ENCODE assay signal across 13 cellular contexts in the genomic region with DNA sequence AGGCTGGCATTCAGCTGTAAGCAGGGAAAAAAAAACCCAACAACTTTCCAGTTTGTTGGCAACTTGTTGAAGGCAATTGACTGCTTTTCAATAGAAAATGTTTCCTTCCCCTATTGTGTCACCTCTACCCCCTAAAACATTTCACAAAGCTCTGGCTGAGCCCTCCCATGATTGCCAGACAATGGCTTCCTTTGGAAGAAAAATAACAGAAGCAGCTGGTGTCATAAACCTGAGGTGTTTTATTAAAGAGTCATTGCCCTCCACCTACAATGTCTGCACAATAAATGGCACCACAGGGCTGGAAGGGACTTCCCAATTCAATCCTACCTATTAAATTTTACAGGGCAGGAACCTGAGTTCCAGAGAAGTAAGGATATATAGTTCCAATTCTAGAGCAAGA. TPM values are rescaled to one million over a fixed set of nuclear protein-coding genes. Genes with fewer than 3 reads are reported as not detected.
DNase-seq lines count a peak whose midpoint lies in the region; ATAC-seq lines count a peak whose summit lies in the region.
"Had no signal": no experiment of that assay in that cellular context is flagged by ENCODE, and none has a peak within 500 bp of the region (broad histone marks: within the 10 kb centered on the region; RNA-seq: fewer than 3 reads in every experiment).

No MANE protein-coding gene starts in this region.

- H3K27me3 Mint-ChIP-seq in naive thymus-derived CD8-positive, alpha-beta T cell = no peaks in the 10 kb centered on the region
- H3K27me3 Mint-ChIP-seq: activated CD8-positive, alpha-beta T cell treated with anti-CD3 and anti-CD28 coated beads for 36 hours had no signal

- DNase-seq in NCI-H1417 (lab: John Stamatoyannopoulos, UW) (peak in 2 of 3 experiments; percentile 27 to 75), NCI-H1417 treated with DMSO at 0.1 percent for 48 hours (lab: John Stamatoyannopoulos, UW) (no peak), NCI-H1092 (lab: John Stamatoyannopoulos, UW) (peak; percentile 34), NCI-H774 (lab: John Stamatoyannopoulos, UW) (peak; percentile 52), SHP77 treated with DMSO at 0.1 percent for 48 hours (lab: John Stamatoyannopoulos, UW) (no peak)
- no peak for DNase-seq in naive thymus-derived CD8-positive, alpha-beta T cell
- DNase-seq: activated CD8-positive, alpha-beta T cell treated with anti-CD3 and anti-CD28 coated beads for 36 hours; gastrocnemius medialis; NCI-H226; Peyer's patch; SW 1271 had no signal

- peaks cover 0 to 4% (median 0%) of the 10 kb centered on the region in 3 donors for H3K36me3 Mint-ChIP-seq in naive thymus-derived CD8-positive, alpha-beta T cell

- H3K9me3 Mint-ChIP-seq in naive thymus-derived CD8-positive, alpha-beta T cell = no peaks in the 10 kb centered on the region

- peak overlapping the region in 7 of 10 donors; percentile 24 to 84 (median 41) for H3K27ac Mint-ChIP-seq in naive thymus-derived CD8-positive, alpha-beta T cell
- H3K27ac Mint-ChIP-seq: activated CD8-positive, alpha-beta T cell treated with anti-CD3 and anti-CD28 coated beads for 36 hours had no signal

- peaks cover 23 to 62% (median 53%) of the 10 kb centered on the region in 4 donors for H3K4me1 Mint-ChIP-seq in naive thymus-derived CD8-positive, alpha-beta T cell

- no peak for ATAC-seq in naive thymus-derived CD8-positive, alpha-beta T cell
- no peak for ATAC-seq in HG02973 (IDR thresholded peaks at IDR 0.05; ENCODE audit: unreplicated experiment)
- no peak for ATAC-seq in HG03571 (IDR thresholded peaks at IDR 0.05; ENCODE audit: unreplicated experiment)
- ATAC-seq: activated CD8-positive, alpha-beta T cell treated with anti-CD3 and anti-CD28 coated beads for 36 hours; gastrocnemius medialis had no signal

- POLR2A ChIA-PET in naive thymus-derived CD8-positive, alpha-beta T cell (lab: Charles Lee) = interaction anchor here (1.4 to 1.7 kb wide), 4 partner anchors 13 to 102 kb away, joined by 3 to 12 read pairs (median 4); no protein-coding TSS in a partner anchor

- no peak overlapping the region for H3K4me3 Mint-ChIP-seq in naive thymus-derived CD8-positive, alpha-beta T cell
- H3K4me3 Mint-ChIP-seq: activated CD8-positive, alpha-beta T cell treated with anti-CD3 and anti-CD28 coated beads for 36 hours had no signal

RNA-seq across cellular contexts. Expression of gene PSMA1, which starts 22.2 kb away (rescaled TPM):
- 100 to 1,000 TPM; 150 to 152 TPM for total RNA-seq in naive thymus-derived CD8-positive, alpha-beta T cell
- 100 to 1,000 TPM; 154 to 159 (median 156) TPM for polyA plus RNA-seq in naive thymus-derived CD8-positive, alpha-beta T cell

RNA-seq across cellular contexts. Expression of gene COPB1, which starts 42.8 kb away (rescaled TPM):
- 10 to 100 TPM; 78.3 to 79.6 TPM for total RNA-seq in naive thymus-derived CD8-positive, alpha-beta T cell
- polyA plus RNA-seq in naive thymus-derived CD8-positive, alpha-beta T cell = 10 to 100 TPM; 46.6 to 67.7 (median 64.9) TPM

Comparison
In these comparisons a context has a peak if more than half of its experiments do, and no peak if none do; other contexts are left out.
1. DNase-seq: peak in NCI-H1417 (2 of 3), NCI-H1092 (single experiment) and NCI-H774 (single experiment); none in NCI-H1417 treated with DMSO at 0.1 percent for 48 hours (single experiment), naive thymus-derived CD8-positive, alpha-beta T cell (0 of 10) and SHP77 treated with DMSO at 0.1 percent for 48 hours (single experiment).